Comparison of ENCODE assay signal across 9 cellular contexts in genomic region chr2:240021488-240022104, GRCh38. TPM values are rescaled to one million over a fixed set of nuclear protein-coding genes. Genes with fewer than 3 reads are reported as not detected.
DNase-seq lines count a peak whose midpoint lies in the region; ATAC-seq and TF ChIP-seq lines count a peak whose summit lies in the region.
"Had no signal": no experiment of that assay in that cellular context is flagged by ENCODE, and none has a peak within 500 bp of the region (broad histone marks: within the 10 kb centered on the region; RNA-seq: fewer than 3 reads in every experiment).

No MANE protein-coding gene starts in this region.

- peaks cover 35% of the 10 kb centered on the region for H3K36me3 ChIP-seq in IMR-90 (ENCODE audit: control insufficient read depth, insufficient read depth, low read length)
- H3K36me3 ChIP-seq in SJCRH30, result peaks cover 40% of the 10 kb centered on the region
- H3K36me3 ChIP-seq in heart left ventricle, result peaks cover 0 to 48% (median 45%) of the 10 kb centered on the region in 9 donors
- H3K36me3 ChIP-seq in gastrocnemius medialis, result peaks cover 0 to 43% of the 10 kb centered on the region in 2 donors

- DNase-seq in DMS 273 treated with DMSO at 0.1 percent for 48 hours (lab: John Stamatoyannopoulos, UW), result peak; percentile 13
- DNase-seq in IMR-90, result peak; percentile 47
- peak; percentile 60 to 69 for DNase-seq in SJCRH30
- peak; percentile 82 for DNase-seq in activated naive CD4-positive, alpha-beta T cell treated with anti-CD3 and anti-CD28 coated beads, Interleukin-2, amount 10 ng/mL, durations not matched to agents 7 days and 5 days
- DNase-seq in heart left ventricle, result peak; percentile 31 to 78 (median 57)
- peak in 1 of 2 donors; percentile 56 for DNase-seq in gastrocnemius medialis
- no peak for DNase-seq in GOT3 (lab: John Stamatoyannopoulos, UW)

- H3K4me1 Mint-ChIP-seq in activated naive CD4-positive, alpha-beta T cell treated with anti-CD3 and anti-CD28 coated beads, Interleukin-2, amount 10 ng/mL, durations not matched to agents 7 days and 5 days, result peaks cover 26% of the 10 kb centered on the region

- no peak overlapping the region for H2AK5ac ChIP-seq in IMR-90 (ENCODE audit: low read depth, low read length)

- in situ Hi-C loops in IMR-90 (cut with MboI; ENCODE audit: low sequenced_read_pairs), result no loop called here
- in situ Hi-C loops in gastrocnemius medialis (cut with MboI; ENCODE audit: low sequenced_read_pairs in 4 of 4), result no loop called here

- TF ChIP-seq RAD21 in IMR-90 (IDR thresholded peaks at IDR 0.05; ENCODE audit: low read length), result peak; percentile 27; the same call in 1 of the 2 replicates

- intact Hi-C loops in IMR-90 (cut with micrococcal nuclease) (loop anchor here (2.0 kb wide), 1 partner anchor 121 kb away; no protein-coding TSS in a partner anchor), heart left ventricle (cut with DNase I) (loop anchor here in 1 of 10 donors (10.0 kb wide), 1 partner anchor 543 kb away; the partner anchor contains the start of genes DUSP28 and RNPEPL1), gastrocnemius medialis (cut with DNase I; ENCODE audit: low total_unique reads) (loop anchor here (10.0 kb wide), 1 partner anchor 563 kb away; the partner anchor contains the start of gene CAPN10)

- no peak overlapping the region for H2BK15ac ChIP-seq in IMR-90 (ENCODE audit: low read depth, low read length)

- no peak overlapping the region for H2AK9ac ChIP-seq in IMR-90 (replicated peaks; ENCODE audit: low read depth, low read length, poor library complexity)

- no peak overlapping the region for H3K14ac ChIP-seq in IMR-90 (replicated peaks; ENCODE audit: low read depth, low read length)

- H3K18ac ChIP-seq in IMR-90 (ENCODE audit: low read depth, low read length), result no peak overlapping the region

- no peak for TF ChIP-seq POLR2A in IMR-90 (IDR thresholded peaks at IDR 0.05; ENCODE audit: low read depth, low read length)
- no peak for TF ChIP-seq POLR2A in heart left ventricle (IDR thresholded peaks at IDR 0.05)
- no peak for TF ChIP-seq POLR2A in gastrocnemius medialis (IDR thresholded peaks at IDR 0.05)

- H3K9me3 ChIP-seq in IMR-90 (ENCODE audit: control insufficient read depth, insufficient read depth, low read length), result no peaks in the 10 kb centered on the region
- no peaks in the 10 kb centered on the region for H3K9me3 ChIP-seq in SJCRH30 (replicated peaks)
- H3K9me3 ChIP-seq in heart left ventricle, result no peaks in the 10 kb centered on the region
- H3K9me3 ChIP-seq in gastrocnemius medialis, result no peaks in the 10 kb centered on the region

- no peak overlapping the region for H2BK5ac ChIP-seq in IMR-90 (ENCODE audit: low read depth, low read length, poor library complexity, severe bottlenecking)

- H3K9me3 Mint-ChIP-seq in activated naive CD4-positive, alpha-beta T cell treated with anti-CD3 and anti-CD28 coated beads, Interleukin-2, amount 10 ng/mL, durations not matched to agents 7 days and 5 days, result no peaks in the 10 kb centered on the region

- 68% methylated on average over 7 of the region's 9 CpGs; no CpG with 5 or more reads in 1 of the 2 experiments for WGBS in IMR-90 (ENCODE audit: extremely low coverage in 2 of 2, insufficient read length in 1 of 2), 2 experiments
- WGBS in heart left ventricle, 4 donors, result 46 to 57% (median 52%) methylated on average over 6 to 9 of the region's 9 CpGs

- TF ChIP-seq CTCF in IMR-90 (conservative IDR thresholded peaks at IDR 0.05; ENCODE audit: low read depth, low read length) (peak; percentile 67), heart left ventricle (IDR thresholded peaks at IDR 0.05) (peak; percentile 54 to 82 (median 71)), gastrocnemius medialis (IDR thresholded peaks at IDR 0.05 in 4 of 5, conservative IDR thresholded peaks at IDR 0.05 in 1 of 5) (peak; percentile 37 to 80 (median 64))

- H3K9me1 ChIP-seq in IMR-90 (ENCODE audit: insufficient read depth, low read length), result no peaks in the 10 kb centered on the region

- H3K4me1 ChIP-seq in IMR-90 (ENCODE audit: control insufficient read depth, insufficient read depth, low read length) (0 out of 2 replicates have a peak, but pooled peaks cover 1% of the 10 kb centered on the region), SJCRH30 (no peaks in the 10 kb centered on the region), heart left ventricle (peaks cover 0 to 33% (median 15%) of the 10 kb centered on the region in 12 donors), gastrocnemius medialis (peaks cover 17 to 31% of the 10 kb centered on the region in 2 donors)

- H2AFZ ChIP-seq in IMR-90 (replicated peaks; ENCODE audit: low read length, poor library complexity), result no peak overlapping the region

- no peak overlapping the region for H3K4ac ChIP-seq in IMR-90 (ENCODE audit: low read depth, low read length)

- dilution Hi-C loops in IMR-90 (cut with HindIII; ENCODE audit: low sequenced_read_pairs, unreplicated experiment), result no loop called here

- no peak overlapping the region for H4K8ac ChIP-seq in IMR-90 (ENCODE audit: low read depth in 2 of 2, low read length in 2 of 2)

- H3K4me3 Mint-ChIP-seq in activated naive CD4-positive, alpha-beta T cell treated with anti-CD3 and anti-CD28 coated beads, Interleukin-2, amount 10 ng/mL, durations not matched to agents 7 days and 5 days, result no peak overlapping the region

- H2BK120ac ChIP-seq in IMR-90 (ENCODE audit: low read depth, low read length), result no peak overlapping the region

- no peak overlapping the region for H3K4me2 ChIP-seq in IMR-90 (ENCODE audit: low read depth, low read length)

- no peak overlapping the region for H2BK20ac ChIP-seq in IMR-90 (ENCODE audit: low read depth, low read length)

- H3K36me3 Mint-ChIP-seq in activated naive CD4-positive, alpha-beta T cell treated with anti-CD3 and anti-CD28 coated beads, Interleukin-2, amount 10 ng/mL, durations not matched to agents 7 days and 5 days, result peaks cover 36% of the 10 kb centered on the region

- H3K79me1 ChIP-seq in IMR-90 (ENCODE audit: low read depth in 1 of 2, low read length in 2 of 2), result peaks cover 14 to 27% of the 10 kb centered on the region in 2 experiments

- no peak overlapping the region for H4K91ac ChIP-seq in IMR-90 (ENCODE audit: insufficient read depth, low read depth, low read length)

- H3K4me3 ChIP-seq in IMR-90 (ENCODE audit: insufficient read depth, low read depth, low read length) (no peak overlapping the region), SJCRH30 (no peak overlapping the region), heart left ventricle (no peak overlapping the region), gastrocnemius medialis (no peak overlapping the region)

- peak; percentile 42; the same call in 1 of the 2 replicates for ATAC-seq in IMR-90 (ENCODE audit: low read depth)
- ATAC-seq in heart left ventricle, result peak in 1 of 4 donors; percentile 24
- peak in 1 of 2 donors; percentile 22 for ATAC-seq in gastrocnemius medialis
- no peak for ATAC-seq in HG03469 (IDR thresholded peaks at IDR 0.05; ENCODE audit: unreplicated experiment)

- BruUV-seq in IMR-90 (replicated peaks; lab: Mats Ljungman, UMichigan), result no TSS peak

- POLR2A ChIA-PET in IMR-90 (lab: Charles Lee; ENCODE audit: unreplicated experiment), result no interaction called here

- H3K27ac Mint-ChIP-seq in activated naive CD4-positive, alpha-beta T cell treated with anti-CD3 and anti-CD28 coated beads, Interleukin-2, amount 10 ng/mL, durations not matched to agents 7 days and 5 days, result no peak overlapping the region

- no peak overlapping the region for H4K5ac ChIP-seq in IMR-90 (ENCODE audit: low read depth, low read length)

- H3K27ac ChIP-seq in IMR-90 (ENCODE audit: insufficient read depth, low read length), result no peak overlapping the region
- no peak overlapping the region for H3K27ac ChIP-seq in SJCRH30
- H3K27ac ChIP-seq in heart left ventricle, result no peak overlapping the region
- no peak overlapping the region for H3K27ac ChIP-seq in gastrocnemius medialis

- H3K56ac ChIP-seq in IMR-90 (ENCODE audit: extremely low read depth, insufficient read depth, low read length), result no peak overlapping the region

- CTCF ChIA-PET in IMR-90 (lab: Yijun Ruan, JAX), result interaction anchor here (1.0 to 1.7 kb wide), 7 partner anchors 9 to 1237 kb away, joined by 3 to 5 read pairs (median 3); no protein-coding TSS in a partner anchor
- CTCF ChIA-PET in activated naive CD4-positive, alpha-beta T cell treated with anti-CD3 and anti-CD28 coated beads, Interleukin-2, amount 10 ng/mL, durations not matched to agents 7 days and 5 days (lab: Charles Lee), result interaction anchor here (0.6 to 3.3 kb wide), 11 partner anchors 9 to 172 kb away, joined by 3 to 12 read pairs (median 3); no protein-coding TSS in a partner anchor

- peaks cover 8% of the 10 kb centered on the region for H3K27me3 Mint-ChIP-seq in activated naive CD4-positive, alpha-beta T cell treated with anti-CD3 and anti-CD28 coated beads, Interleukin-2, amount 10 ng/mL, durations not matched to agents 7 days and 5 days

- no peaks in the 10 kb centered on the region for H3K27me3 ChIP-seq in IMR-90 (ENCODE audit: control insufficient read depth, insufficient read depth, low read length)
- no peaks in the 10 kb centered on the region for H3K27me3 ChIP-seq in SJCRH30
- H3K27me3 ChIP-seq in heart left ventricle, result no peaks in the 10 kb centered on the region
- no peaks in the 10 kb centered on the region for H3K27me3 ChIP-seq in gastrocnemius medialis

- H3K9ac ChIP-seq in IMR-90 (ENCODE audit: low read depth, low read length), result no peak overlapping the region

- H3K23ac ChIP-seq in IMR-90 (ENCODE audit: low read depth, low read length), result no peak overlapping the region

- peaks cover 14% of the 10 kb centered on the region; the same call in 1 of the 2 replicates for H4K20me1 ChIP-seq in IMR-90 (ENCODE audit: insufficient read depth, low read length)

RNA-seq across cellular contexts. Expression of gene NDUFA10, which starts 3.5 kb away (rescaled TPM):
- 125 and 127 TPM in 2 replicates for total RNA-seq in IMR-90 (2012; rRNA removed)
- 102 and 115 TPM in 2 replicates for polyA plus RNA-seq in IMR-90 (2012; rRNA removed)
- 65.6 and 108 TPM in 2 replicates for polyA plus RNA-seq in IMR-90 (2012; cell fraction: cytosol; rRNA removed)
- polyA plus RNA-seq in IMR-90 (2012; cell fraction: nucleus; rRNA removed; ENCODE audit: low replicate concordance), result 70.6 and 168 TPM in 2 replicates
- total RNA-seq in SJCRH30 (2014; rRNA removed; shearing (Covaris generic)), result 146 and 171 TPM in 2 replicates
- total RNA-seq in heart left ventricle, result 100 to 1,000 TPM; 249 to 577 (median 355) TPM
- polyA plus RNA-seq in heart left ventricle, result 100 to 1,000 TPM; 170 to 189 TPM
- total RNA-seq in gastrocnemius medialis, result 100 to 1,000 TPM in 3 of 4 donors, 10 to 100 TPM in 1; 98.0 to 198 (median 141) TPM

RNA-seq across cellular contexts. Expression of gene OR6B2, which starts 8.6 kb away (rescaled TPM):
- not detected in 2 replicates for total RNA-seq in IMR-90 (2012; rRNA removed)
- not detected in 2 replicates for polyA plus RNA-seq in IMR-90 (2012; rRNA removed)
- not detected in 2 replicates for polyA plus RNA-seq in IMR-90 (2012; cell fraction: cytosol; rRNA removed)
- polyA plus RNA-seq in IMR-90 (2012; cell fraction: nucleus; rRNA removed; ENCODE audit: low replicate concordance), result not detected in 2 replicates
- not detected in 2 replicates for total RNA-seq in SJCRH30 (2014; rRNA removed; shearing (Covaris generic))
- total RNA-seq in heart left ventricle, result not detected
- polyA plus RNA-seq in heart left ventricle, result not detected
- total RNA-seq in gastrocnemius medialis, result not detected
- total RNA-seq: T-helper 1 cell treated with Interleukin-12 subunit alpha and Interleukin-12 subunit beta and Interleukin-4 antibody, amounts not matched to agents 30 ng/mL and 1 ng/mL, for 36 hours had no signal

RNA-seq across cellular contexts. Expression of gene OR6B3, which starts 31.7 kb away (rescaled TPM):
- total RNA-seq in IMR-90 (2012; rRNA removed) (not detected in 2 replicates), heart left ventricle (not detected), gastrocnemius medialis (not detected)
- polyA plus RNA-seq in IMR-90 (2012; rRNA removed) (not detected in 2 replicates), heart left ventricle (not detected)
- polyA plus RNA-seq in IMR-90 (2012; cell fraction: cytosol; rRNA removed), result not detected in 2 replicates
- not detected in 2 replicates for polyA plus RNA-seq in IMR-90 (2012; cell fraction: nucleus; rRNA removed; ENCODE audit: low replicate concordance)
- not detected in 2 replicates for total RNA-seq in SJCRH30 (2014; rRNA removed; shearing (Covaris generic))
- total RNA-seq: T-helper 1 cell treated with Interleukin-12 subunit alpha and Interleukin-12 subunit beta and Interleukin-4 antibody, amounts not matched to agents 30 ng/mL and 1 ng/mL, for 36 hours had no signal
